In the genomic region with DNA sequence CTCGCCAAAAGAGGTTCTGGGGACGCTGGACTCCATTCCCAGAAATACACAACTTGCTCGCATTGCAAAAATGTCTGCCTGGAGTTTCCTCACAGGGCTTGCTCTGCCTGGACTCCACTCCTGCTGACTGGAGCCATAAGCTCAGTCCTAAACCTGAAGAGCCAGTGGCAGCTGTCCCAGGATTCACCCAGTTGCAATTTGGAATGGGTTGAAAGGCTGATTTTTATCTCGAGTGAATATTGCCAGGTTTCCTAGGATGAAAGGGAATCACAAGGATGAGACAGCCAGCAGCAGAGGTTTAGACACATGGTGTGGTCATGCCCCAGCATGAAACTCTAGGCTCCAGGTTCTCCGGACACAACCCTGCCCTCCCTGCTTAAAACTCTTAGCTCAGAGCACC, we compare ENCODE assay signal across 17 cellular contexts.
"Had no signal": no experiment of that assay in that cellular context is flagged by ENCODE, and none has a peak within 500 bp of the region (broad histone marks: within the 10 kb centered on the region; RNA-seq: fewer than 3 reads in every experiment).

No MANE protein-coding gene starts in this region.

- H3K36me3 ChIP-seq: adrenal gland, cardiac muscle cell, left ventricle myocardium inferior, neutrophil, tibial nerve had no signal

- DNase-seq: activated CD4-positive, alpha-beta memory T cell treated with anti-CD3 and anti-CD28 coated beads for 36 hours; activated CD4-positive, alpha-beta T cell treated with anti-CD3 and anti-CD28 coated beads for 36 hours; activated effector memory CD4-positive, alpha-beta T cell treated with Interleukin-2 at 50 U/mL for 16 hours; activated naive CD4-positive, alpha-beta T cell treated with anti-CD3 and anti-CD28 coated beads, Interleukin-2, amount 50 U/mL, for 16 hours; activated T-cell treated with anti-CD3 and anti-CD28 coated beads, Interleukin-2, amount 50 U/mL, for 4 hours; adrenal gland; endodermal cell; kidney; left ventricle myocardium inferior; naive thymus-derived CD8-positive, alpha-beta T cell; stimulated activated CD4-positive, alpha-beta T cell treated with anti-CD3 and anti-CD28 coated beads, Interleukin-15, amount 100 ng/mL, for 24 hours; stimulated activated CD4-positive, alpha-beta T cell treated with anti-CD3 and anti-CD28 coated beads, Interleukin-4, amount 100 ng/mL, for 24 hours; stimulated activated naive CD4-positive, alpha-beta T cell had no signal

- H3K4me2 ChIP-seq: hepatocyte had no signal

- H3K4me3 ChIP-seq: adrenal gland, cardiac muscle cell, hepatocyte, left ventricle myocardium inferior, tibial nerve had no signal

- H2AFZ ChIP-seq: hepatocyte had no signal

- H3K4me1 ChIP-seq: adrenal gland, left ventricle myocardium inferior had no signal

- H3K9me3 ChIP-seq: adrenal gland, left ventricle myocardium inferior, neutrophil, tibial nerve had no signal

- H3K79me2 ChIP-seq: hepatocyte had no signal

- H3K27ac ChIP-seq: adrenal gland, cardiac muscle cell, hepatocyte, left ventricle myocardium inferior, neutrophil had no signal

- ATAC-seq: activated CD4-positive, alpha-beta T cell treated with anti-CD3 and anti-CD28 coated beads for 36 hours; activated T-cell treated with anti-CD3 and anti-CD28 coated beads, Interleukin-2, amount 50 U/mL, for 4 hours; naive thymus-derived CD8-positive, alpha-beta T cell had no signal

- H3K27me3 ChIP-seq: cardiac muscle cell, hepatocyte, tibial nerve had no signal
